Comparison of ENCODE assay signal across 9 cellular contexts in the genomic region with DNA sequence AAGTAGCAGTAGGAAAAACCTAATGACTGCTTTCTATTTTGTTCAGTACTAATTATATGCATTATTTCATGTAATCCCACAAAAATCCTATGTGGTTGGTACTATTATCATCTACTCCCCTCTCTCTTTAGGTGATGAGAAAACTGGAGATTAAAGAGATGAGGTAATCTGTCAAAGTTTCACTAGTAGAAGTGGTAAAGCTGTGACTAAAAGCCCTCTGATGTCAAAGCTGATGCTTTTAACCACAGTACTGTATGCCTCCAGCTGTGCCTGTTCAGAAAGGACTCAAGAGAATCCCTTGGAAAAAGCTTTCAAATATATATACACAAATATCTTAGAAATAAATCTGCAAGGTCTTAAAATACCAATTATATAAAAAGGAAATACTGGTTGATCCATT. TPM values are rescaled to one million over a fixed set of nuclear protein-coding genes. Genes with fewer than 3 reads are reported as not detected.
DNase-seq lines count a peak whose midpoint lies in the region; ATAC-seq and TF ChIP-seq lines count a peak whose summit lies in the region.
"Had no signal": no experiment of that assay in that cellular context is flagged by ENCODE, and none has a peak within 500 bp of the region (broad histone marks: within the 10 kb centered on the region; RNA-seq: fewer than 3 reads in every experiment).

No MANE protein-coding gene starts in this region.

- H3K27ac Mint-ChIP-seq in activated T-helper 2 cell treated with anti-CD3 and anti-CD28 coated beads, Interferon-gamma antibody, Interleukin-2, Interleukin-4, amounts not matched to agents 10 μg/mL and 5 μg/mL and 100 μg/mL, durations not matched to agents 14 hours and 24 hours and 36 hours: no peak overlapping the region
- H3K27ac Mint-ChIP-seq: naive B cell had no signal

- ATAC-seq in GM18868 (IDR thresholded peaks at IDR 0.05; ENCODE audit: unreplicated experiment) (peak; percentile 83), GM21825 (IDR thresholded peaks at IDR 0.05; ENCODE audit: unreplicated experiment) (peak; percentile 71), HG03460 (IDR thresholded peaks at IDR 0.05; ENCODE audit: unreplicated experiment) (peak; percentile 70)

- peaks cover 46% of the 10 kb centered on the region for H3K4me1 Mint-ChIP-seq in activated T-helper 2 cell treated with anti-CD3 and anti-CD28 coated beads, Interferon-gamma antibody, Interleukin-2, Interleukin-4, amounts not matched to agents 10 μg/mL and 5 μg/mL and 100 μg/mL, durations not matched to agents 14 hours and 24 hours and 36 hours (ENCODE audit: low read depth)

- H3K27ac ChIP-seq in spleen: no peak overlapping the region

- intact Hi-C loops in spleen (cut with DNase I; ENCODE audit: low total_unique reads): no loop called here
- intact Hi-C loops in activated T-helper 2 cell treated with anti-CD3 and anti-CD28 coated beads, Interferon-gamma antibody, Interleukin-2, Interleukin-4, amounts not matched to agents 10 μg/mL and 5 μg/mL and 100 μg/mL, durations not matched to agents 14 hours and 24 hours and 36 hours (cut with micrococcal nuclease): loop anchor here (2.0 kb wide), 1 partner anchor 33 kb away; no protein-coding TSS in a partner anchor

- TF ChIP-seq POLR2A in spleen (IDR thresholded peaks at IDR 0.05): no peak

- H3K4me1 ChIP-seq in spleen: peaks cover 0 to 34% (median 14%) of the 10 kb centered on the region in 6 donors

- H3K4me3 ChIP-seq in spleen: no peak overlapping the region

- no peak for TF ChIP-seq CTCF in spleen (IDR thresholded peaks at IDR 0.05 in 8 of 11, conservative IDR thresholded peaks at IDR 0.05 in 3 of 11)

- H3K36me3 ChIP-seq in spleen: peaks cover 0 to 73% (median 16%) of the 10 kb centered on the region in 6 donors

- no peak overlapping the region for H3K4me3 Mint-ChIP-seq in activated T-helper 2 cell treated with anti-CD3 and anti-CD28 coated beads, Interferon-gamma antibody, Interleukin-2, Interleukin-4, amounts not matched to agents 10 μg/mL and 5 μg/mL and 100 μg/mL, durations not matched to agents 14 hours and 24 hours and 36 hours (ENCODE audit: low read depth)
- H3K4me3 Mint-ChIP-seq: naive B cell had no signal

- no peaks in the 10 kb centered on the region for H3K27me3 Mint-ChIP-seq in activated T-helper 2 cell treated with anti-CD3 and anti-CD28 coated beads, Interferon-gamma antibody, Interleukin-2, Interleukin-4, amounts not matched to agents 10 μg/mL and 5 μg/mL and 100 μg/mL, durations not matched to agents 14 hours and 24 hours and 36 hours (ENCODE audit: low read depth)
- H3K27me3 Mint-ChIP-seq: naive B cell had no signal

- H3K9me3 Mint-ChIP-seq in activated T-helper 2 cell treated with anti-CD3 and anti-CD28 coated beads, Interferon-gamma antibody, Interleukin-2, Interleukin-4, amounts not matched to agents 10 μg/mL and 5 μg/mL and 100 μg/mL, durations not matched to agents 14 hours and 24 hours and 36 hours: no peaks in the 10 kb centered on the region

- no peaks in the 10 kb centered on the region for H3K9me3 ChIP-seq in spleen

- H3K27me3 ChIP-seq in spleen (replicated peaks in 1 of 7): no peaks in the 10 kb centered on the region

- DNase-seq in kidney glomerular epithelial cell (lab: John Stamatoyannopoulos, UW) (peak; percentile 3), spleen (no peak), hepatic stellate cell (ENCODE audit: low spot score) (no peak)
- DNase-seq in activated T-helper 2 cell treated with anti-CD3 and anti-CD28 coated beads, Interferon-gamma antibody, Interleukin-2, Interleukin-4, amounts not matched to agents 10 μg/mL and 5 μg/mL and 100 μg/mL, durations not matched to agents 14 hours and 24 hours and 36 hours (ENCODE audit: low spot score): no peak
- DNase-seq: naive B cell, NCI-H524 treated with DMSO at 0.1 percent for 48 hours had no signal

- H3K36me3 Mint-ChIP-seq in activated T-helper 2 cell treated with anti-CD3 and anti-CD28 coated beads, Interferon-gamma antibody, Interleukin-2, Interleukin-4, amounts not matched to agents 10 μg/mL and 5 μg/mL and 100 μg/mL, durations not matched to agents 14 hours and 24 hours and 36 hours (ENCODE audit: low read depth): peaks cover 69% of the 10 kb centered on the region

RNA-seq across cellular contexts. Expression of gene PHIP, which starts 38.0 kb away (rescaled TPM):
- 10 to 100 TPM; 34.4 to 51.3 (median 38.5) TPM for total RNA-seq in spleen
- 1 to 10 TPM; 7.8 to 9.8 (median 8.2) TPM for polyA plus RNA-seq in spleen
- 35.2 TPM in 2 replicates for total RNA-seq in activated T-helper 2 cell treated with anti-CD3 and anti-CD28 coated beads, Interferon-gamma antibody, Interleukin-2, Interleukin-4, amounts not matched to agents 10 μg/mL and 5 μg/mL and 100 μg/mL, durations not matched to agents 14 hours and 24 hours and 36 hours
